1 cellular context compared by ENCODE assay signal in the genomic region with DNA sequence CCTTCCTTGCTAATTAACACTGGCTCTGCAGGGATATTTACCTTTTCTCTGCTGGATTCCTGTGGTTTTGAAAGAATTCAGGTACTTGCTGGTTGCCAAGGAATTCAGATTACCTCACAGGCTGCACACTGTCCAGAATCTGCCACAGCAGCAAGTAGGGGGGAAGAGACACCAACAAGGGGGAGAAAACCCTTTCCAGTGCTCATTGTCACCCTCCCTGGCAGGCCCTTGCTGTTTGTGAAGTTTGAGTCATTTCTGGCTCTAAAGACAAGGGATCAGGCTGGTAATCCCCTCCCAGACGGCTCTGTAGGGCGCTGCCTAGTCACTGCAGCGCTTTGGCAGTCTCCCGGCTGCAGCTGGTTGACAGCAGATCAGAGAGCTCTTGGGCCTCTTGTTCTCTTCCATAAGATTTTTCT.
A peak's percentile ranks its signal among the peaks of the same experiment; 100 is the strongest.
TF ChIP-seq lines count a peak whose summit lies in the region.

No MANE protein-coding gene starts in this region.

TF ChIP-seq in HepG2, 621 proteins besides CTCF, POLR2A, EP300 and RAD21 (continued from another document and continues in another):
- TF ChIP-seq ZNF687 (CRISPR knock-in tag; IDR thresholded peaks at IDR 0.05) (peak; percentile 49), MIER3 (CRISPR knock-in tag; IDR thresholded peaks at IDR 0.05; ENCODE audit: borderline replicate concordance) (no peak; the same call in 1 of the 2 replicates), ZNF30 (CRISPR knock-in tag; IDR thresholded peaks at IDR 0.05) (no peak), IKZF1 (IDR thresholded peaks at IDR 0.05) (no peak), ZFP36L1 (CRISPR knock-in tag; IDR thresholded peaks at IDR 0.05) (no peak), SKI (IDR thresholded peaks at IDR 0.05; ENCODE audit: partially characterized antibody) (peak; percentile 22), SIN3B (IDR thresholded peaks at IDR 0.05; ENCODE audit: low read length) (no peak), ZNF446 (CRISPR knock-in tag; IDR thresholded peaks at IDR 0.05) (no peak), PPARG (CRISPR knock-in tag; conservative IDR thresholded peaks at IDR 0.05) (no peak), BHLHE40 (IDR thresholded peaks at IDR 0.05; ENCODE audit: low read length) (peak; percentile 16; the same call in 1 of the 2 replicates), ZNF451 (CRISPR knock-in tag; IDR thresholded peaks at IDR 0.05) (no peak), ZNF644 (CRISPR knock-in tag; IDR thresholded peaks at IDR 0.05; ENCODE audit: low read depth) (0 out of 2 replicates have a peak, but pooled peaks have one; percentile 34), ZBTB34 (CRISPR knock-in tag; IDR thresholded peaks at IDR 0.05) (peak; percentile 51; the same call in 1 of the 2 replicates), PATZ1 (CRISPR knock-in tag; IDR thresholded peaks at IDR 0.05) (peak; percentile 69; the same call in 1 of the 2 replicates), HOXA3 (CRISPR knock-in tag; IDR thresholded peaks at IDR 0.05) (peak; percentile 38; the same call in 1 of the 2 replicates), SETDB1 (CRISPR knock-in tag; IDR thresholded peaks at IDR 0.05; ENCODE audit: borderline replicate concordance) (no peak), STAT5B (CRISPR knock-in tag; IDR thresholded peaks at IDR 0.05) (no peak), KIAA2018 (CRISPR knock-in tag; IDR thresholded peaks at IDR 0.05; ENCODE audit: borderline replicate concordance) (no peak), NR2C2 (CRISPR knock-in tag; IDR thresholded peaks at IDR 0.05; ENCODE audit: borderline replicate concordance) (no peak)
- TF ChIP-seq, protein P1, sequence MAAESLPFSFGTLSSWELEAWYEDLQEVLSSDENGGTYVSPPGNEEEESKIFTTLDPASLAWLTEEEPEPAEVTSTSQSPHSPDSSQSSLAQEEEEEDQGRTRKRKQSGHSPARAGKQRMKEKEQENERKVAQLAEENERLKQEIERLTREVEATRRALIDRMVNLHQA (CRISPR knock-in tag; IDR thresholded peaks at IDR 0.05), result no peak
- TF ChIP-seq, protein P2, sequence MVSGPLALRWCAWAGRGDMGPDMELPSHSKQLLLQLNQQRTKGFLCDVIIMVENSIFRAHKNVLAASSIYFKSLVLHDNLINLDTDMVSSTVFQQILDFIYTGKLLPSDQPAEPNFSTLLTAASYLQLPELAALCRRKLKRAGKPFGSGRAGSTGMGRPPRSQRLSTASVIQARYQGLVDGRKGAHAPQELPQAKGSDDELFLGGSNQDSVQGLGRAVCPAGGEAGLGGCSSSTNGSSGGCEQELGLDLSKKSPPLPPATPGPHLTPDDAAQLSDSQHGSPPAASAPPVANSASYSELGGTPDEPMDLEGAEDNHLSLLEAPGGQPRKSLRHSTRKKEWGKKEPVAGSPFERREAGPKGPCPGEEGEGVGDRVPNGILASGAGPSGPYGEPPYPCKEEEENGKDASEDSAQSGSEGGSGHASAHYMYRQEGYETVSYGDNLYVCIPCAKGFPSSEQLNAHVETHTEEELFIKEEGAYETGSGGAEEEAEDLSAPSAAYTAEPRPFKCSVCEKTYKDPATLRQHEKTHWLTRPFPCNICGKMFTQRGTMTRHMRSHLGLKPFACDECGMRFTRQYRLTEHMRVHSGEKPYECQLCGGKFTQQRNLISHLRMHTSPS (CRISPR knock-in tag; IDR thresholded peaks at IDR 0.05; ENCODE audit: low read depth), result no peak
- TF ChIP-seq, protein P3, sequence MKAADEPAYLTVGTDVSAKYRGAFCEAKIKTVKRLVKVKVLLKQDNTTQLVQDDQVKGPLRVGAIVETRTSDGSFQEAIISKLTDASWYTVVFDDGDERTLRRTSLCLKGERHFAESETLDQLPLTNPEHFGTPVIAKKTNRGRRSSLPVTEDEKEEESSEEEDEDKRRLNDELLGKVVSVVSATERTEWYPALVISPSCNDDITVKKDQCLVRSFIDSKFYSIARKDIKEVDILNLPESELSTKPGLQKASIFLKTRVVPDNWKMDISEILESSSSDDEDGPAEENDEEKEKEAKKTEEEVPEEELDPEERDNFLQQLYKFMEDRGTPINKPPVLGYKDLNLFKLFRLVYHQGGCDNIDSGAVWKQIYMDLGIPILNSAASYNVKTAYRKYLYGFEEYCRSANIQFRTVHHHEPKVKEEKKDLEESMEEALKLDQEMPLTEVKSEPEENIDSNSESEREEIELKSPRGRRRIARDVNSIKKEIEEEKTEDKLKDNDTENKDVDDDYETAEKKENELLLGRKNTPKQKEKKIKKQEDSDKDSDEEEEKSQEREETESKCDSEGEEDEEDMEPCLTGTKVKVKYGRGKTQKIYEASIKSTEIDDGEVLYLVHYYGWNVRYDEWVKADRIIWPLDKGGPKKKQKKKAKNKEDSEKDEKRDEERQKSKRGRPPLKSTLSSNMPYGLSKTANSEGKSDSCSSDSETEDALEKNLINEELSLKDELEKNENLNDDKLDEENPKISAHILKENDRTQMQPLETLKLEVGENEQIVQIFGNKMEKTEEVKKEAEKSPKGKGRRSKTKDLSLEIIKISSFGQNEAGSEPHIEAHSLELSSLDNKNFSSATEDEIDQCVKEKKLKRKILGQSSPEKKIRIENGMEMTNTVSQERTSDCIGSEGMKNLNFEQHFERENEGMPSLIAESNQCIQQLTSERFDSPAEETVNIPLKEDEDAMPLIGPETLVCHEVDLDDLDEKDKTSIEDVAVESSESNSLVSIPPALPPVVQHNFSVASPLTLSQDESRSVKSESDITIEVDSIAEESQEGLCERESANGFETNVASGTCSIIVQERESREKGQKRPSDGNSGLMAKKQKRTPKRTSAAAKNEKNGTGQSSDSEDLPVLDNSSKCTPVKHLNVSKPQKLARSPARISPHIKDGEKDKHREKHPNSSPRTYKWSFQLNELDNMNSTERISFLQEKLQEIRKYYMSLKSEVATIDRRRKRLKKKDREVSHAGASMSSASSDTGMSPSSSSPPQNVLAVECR (CRISPR knock-in tag; IDR thresholded peaks at IDR 0.05; ENCODE audit: borderline replicate concordance), result peak; percentile 22; the same call in 1 of the 2 replicates
- TF ChIP-seq, protein P4, sequence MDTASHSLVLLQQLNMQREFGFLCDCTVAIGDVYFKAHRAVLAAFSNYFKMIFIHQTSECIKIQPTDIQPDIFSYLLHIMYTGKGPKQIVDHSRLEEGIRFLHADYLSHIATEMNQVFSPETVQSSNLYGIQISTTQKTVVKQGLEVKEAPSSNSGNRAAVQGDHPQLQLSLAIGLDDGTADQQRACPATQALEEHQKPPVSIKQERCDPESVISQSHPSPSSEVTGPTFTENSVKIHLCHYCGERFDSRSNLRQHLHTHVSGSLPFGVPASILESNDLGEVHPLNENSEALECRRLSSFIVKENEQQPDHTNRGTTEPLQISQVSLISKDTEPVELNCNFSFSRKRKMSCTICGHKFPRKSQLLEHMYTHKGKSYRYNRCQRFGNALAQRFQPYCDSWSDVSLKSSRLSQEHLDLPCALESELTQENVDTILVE (CRISPR knock-in tag; IDR thresholded peaks at IDR 0.05), result no peak
